9 cellular contexts compared by ENCODE assay signal in the genomic region with DNA sequence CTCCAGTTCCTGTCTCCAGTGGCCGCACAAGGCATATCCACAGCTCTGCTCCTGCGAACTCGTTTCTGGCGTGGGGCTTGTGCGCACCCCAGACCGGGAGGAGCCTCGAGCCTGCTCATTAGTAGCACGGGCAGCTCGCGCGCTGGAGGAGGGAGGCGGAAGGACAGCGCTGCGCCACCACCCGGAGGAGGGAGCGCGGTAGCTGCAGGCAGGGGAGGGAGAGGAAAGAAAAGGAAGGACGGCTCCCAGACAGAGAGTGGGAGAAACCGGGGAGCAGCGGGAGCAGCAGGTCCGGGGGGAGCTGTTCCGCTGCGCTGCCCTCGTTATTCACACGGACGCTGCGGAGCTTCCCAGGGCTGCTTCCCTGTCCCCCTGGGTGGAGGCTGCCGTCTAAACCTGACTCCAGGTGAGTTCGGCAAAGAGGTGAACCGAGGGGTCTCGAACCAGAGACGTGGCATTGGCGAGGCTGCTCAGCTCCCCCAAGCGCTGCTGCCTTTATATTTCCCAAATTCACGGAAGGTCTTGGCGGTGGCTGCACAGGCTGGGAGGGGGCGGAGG.
DNase-seq lines count a peak whose midpoint lies in the region; ATAC-seq and TF ChIP-seq lines count a peak whose summit lies in the region.
"Had no signal": no experiment of that assay in that cellular context is flagged by ENCODE, and none has a peak within 500 bp of the region (broad histone marks: within the 10 kb centered on the region; RNA-seq: fewer than 3 reads in every experiment).

No MANE protein-coding gene starts in this region.

- H3K36me3 ChIP-seq in HEK293 (ENCODE audit: control insufficient read depth in 2 of 2, insufficient read depth in 1 of 2, low read length in 2 of 2) (no peaks in the 10 kb centered on the region), hepatocyte (replicated peaks; ENCODE audit: insufficient read depth, low read depth) (no peaks in the 10 kb centered on the region), tibial nerve (no peaks in the 10 kb centered on the region)

- H3K27me3 ChIP-seq in hepatocyte, result peaks cover 15% of the 10 kb centered on the region
- H3K27me3 ChIP-seq in tibial nerve, result no peaks in the 10 kb centered on the region

- H3K9me2 ChIP-seq in hepatocyte (replicated peaks; ENCODE audit: insufficient read depth), result no peaks in the 10 kb centered on the region

- CTCF ChIA-PET in HEK293 (lab: Yijun Ruan, JAX), result interaction anchor here (0.6 kb wide), 1 partner anchor 34 kb away, joined by 3 read pairs; no protein-coding TSS in a partner anchor

- H3K9me3 ChIP-seq in HEK293 (ENCODE audit: control insufficient read depth, insufficient read depth, low read depth, low read length), result no peaks in the 10 kb centered on the region
- H3K9me3 ChIP-seq in hepatocyte (ENCODE audit: low read depth), result no peaks in the 10 kb centered on the region
- no peaks in the 10 kb centered on the region for H3K9me3 ChIP-seq in tibial nerve

- ATAC-seq in HG03571 (IDR thresholded peaks at IDR 0.05; ENCODE audit: unreplicated experiment), result no peak
- ATAC-seq: activated CD8-positive, alpha-beta memory T cell treated with anti-CD3 and anti-CD28 coated beads, Interleukin-2, amount 10 ng/mL, durations not matched to agents 7 days and 5 days had no signal

- H3K27ac ChIP-seq in HEK293 (ENCODE audit: extremely low read depth, low read depth, low read length) (no peak overlapping the region), hepatocyte (no peak overlapping the region), tibial nerve (no peak overlapping the region)

- peak overlapping the region; percentile 93 for H3K4me2 ChIP-seq in hepatocyte

- DNase-seq in SK-MEL-5 (ENCODE audit: low read depth, low spot score), result peak; percentile 20
- DNase-seq in hepatocyte (ENCODE audit: low spot score), result peak; percentile 78
- DNase-seq in retinal pigment epithelial cell (ENCODE audit: low read depth), result no peak
- DNase-seq in tibial nerve (ENCODE audit: low spot score in 2 of 2), result no peak
- DNase-seq in NAMALWA (ENCODE audit: low spot score), result no peak
- DNase-seq in stimulated activated naive CD4-positive, alpha-beta T cell (lab: John Stamatoyannopoulos, UW), result no peak
- DNase-seq: activated CD8-positive, alpha-beta memory T cell treated with anti-CD3 and anti-CD28 coated beads, Interleukin-2, amount 10 ng/mL, durations not matched to agents 7 days and 5 days had no signal

- no peak for TF ChIP-seq CTCF in HEK293 (tag by site-specific recombination; IDR thresholded peaks at IDR 0.05)
- peak; percentile 44 for TF ChIP-seq CTCF in hepatocyte (IDR thresholded peaks at IDR 0.05; ENCODE audit: poor library complexity)
- peak; percentile 32 for TF ChIP-seq CTCF in retinal pigment epithelial cell (conservative IDR thresholded peaks at IDR 0.05; ENCODE audit: low read depth, low read length)
- no peak for TF ChIP-seq CTCF in tibial nerve (IDR thresholded peaks at IDR 0.05)

- no peaks in the 10 kb centered on the region for H3K4me1 ChIP-seq in HEK293 (ENCODE audit: control insufficient read depth, insufficient read depth, low read length)
- H3K4me1 ChIP-seq in hepatocyte (ENCODE audit: insufficient read depth), result no peaks in the 10 kb centered on the region
- H3K4me1 ChIP-seq in tibial nerve, result peaks cover 0 to 8% (median 0%) of the 10 kb centered on the region in 4 donors

- no peaks in the 10 kb centered on the region for H3K79me2 ChIP-seq in hepatocyte

- in situ Hi-C loops in SK-MEL-5 (cut with HindIII; ENCODE audit: low pct_unique_long_range_greater_than_20kb, low sequenced_read_pairs), result no loop called here

- 2% methylated on average over 35 of the region's 37 CpGs for WGBS in hepatocyte (ENCODE audit: low lambda C conversion rate, missing lambda C conversion rate)
- WGBS in tibial nerve, 2 donors, result 1 to 2% methylated on average over 31 to 35 of the region's 37 CpGs

- no peak for TF ChIP-seq POLR2A in tibial nerve (IDR thresholded peaks at IDR 0.05)

- TF ChIP-seq EP300 in tibial nerve (IDR thresholded peaks at IDR 0.05), result no peak

- H4K20me1 ChIP-seq in hepatocyte (ENCODE audit: insufficient read depth, poor library complexity, severe bottlenecking), result no peaks in the 10 kb centered on the region

- H3K4me3 ChIP-seq in HEK293 (ENCODE audit: low read depth, low read length) (peak overlapping the region; percentile 34), hepatocyte (peak overlapping the region; percentile 31), retinal pigment epithelial cell (ENCODE audit: low read length) (peak overlapping the region; percentile 47), tibial nerve (peak overlapping the region in 1 of 4 donors; percentile 35)

- peak overlapping the region; percentile 87 for H2AFZ ChIP-seq in hepatocyte

- POLR2A ChIA-PET in HEK293 (lab: Yijun Ruan, JAX), result no interaction called here

TF ChIP-seq in HEK293, 187 proteins besides CTCF, POLR2A, EP300 and RAD21:
- TF ChIP-seq ZNF426 (tag by site-specific recombination; IDR thresholded peaks at IDR 0.05) (no peak), ZNF555 (tag by site-specific recombination; conservative IDR thresholded peaks at IDR 0.05) (no peak), MZF1 (tag by site-specific recombination; IDR thresholded peaks at IDR 0.05; ENCODE audit: borderline replicate concordance) (no peak), ZNF138 (tag by site-specific recombination; IDR thresholded peaks at IDR 0.05; ENCODE audit: borderline replicate concordance) (no peak), PRDM1 (tag by site-specific recombination; IDR thresholded peaks at IDR 0.05) (no peak)

Comparison
In these comparisons a context has a peak if more than half of its experiments do, and no peak if none do; other contexts are left out.
1. CTCF ChIP-seq: peak in hepatocyte (single experiment) and retinal pigment epithelial cell (single experiment); none in HEK293 (single experiment) and tibial nerve (0 of 5).
2. DNase-seq: peak in SK-MEL-5 (single experiment) and hepatocyte (single experiment); none in retinal pigment epithelial cell (single experiment), tibial nerve (0 of 2), NAMALWA (single experiment) and stimulated activated naive CD4-positive, alpha-beta T cell (0 of 6).